Comparison of ENCODE assay signal across 8 cellular contexts in the genomic region with DNA sequence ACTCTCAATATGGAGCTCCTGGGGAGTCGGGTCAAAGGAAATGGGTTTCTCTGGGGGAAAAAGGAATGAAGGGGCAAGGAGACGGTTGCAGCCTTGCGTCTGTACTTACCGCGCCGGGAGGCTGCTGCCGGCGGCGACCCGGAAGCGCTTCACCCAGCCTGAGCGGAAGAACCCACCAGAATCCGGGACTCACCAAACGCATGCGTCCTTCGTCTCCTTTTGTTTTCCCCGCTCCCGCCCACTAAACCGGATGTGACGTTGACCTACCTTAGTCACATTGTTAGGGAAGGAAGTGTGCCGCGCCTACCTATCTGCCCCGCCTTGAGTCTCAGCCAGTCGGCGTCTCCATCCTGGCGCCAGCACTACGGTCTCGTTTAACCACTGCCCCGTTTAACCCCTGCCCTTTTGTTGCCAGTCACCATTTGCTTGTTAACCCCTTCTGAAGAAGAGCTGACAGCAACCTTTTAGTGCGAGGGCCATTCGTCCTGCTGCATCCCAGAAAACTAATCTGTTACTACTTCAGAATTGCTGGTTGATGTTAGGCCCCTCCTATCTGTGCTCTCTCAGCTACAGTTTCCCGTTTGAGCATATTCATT. TPM values are rescaled to one million over a fixed set of nuclear protein-coding genes. Genes with fewer than 3 reads are reported as not detected.
DNase-seq lines count a peak whose midpoint lies in the region; TF ChIP-seq lines count a peak whose summit lies in the region.

Gene ANAPC15, minus strand, starts transcription at position 155 of the 596 bp plus-strand sequence. CDS start 1,419 bp downstream, outside the sequence.

- H3K27ac ChIP-seq in MM.1S (ENCODE audit: low read length) (peak within 1 kb of the TSS; percentile 84), stomach smooth muscle (ENCODE audit: low read length) (peak within 1 kb of the TSS; percentile 100)

- peak within 1 kb of the TSS; percentile 45 for H2AFZ ChIP-seq in MM.1S (ENCODE audit: low read length)

- H3K36me3 Mint-ChIP-seq in neural crest cell (ENCODE audit: low read depth): no peaks in the 10 kb centered on the region

- peaks cover 8% of the 10 kb centered on the region; the same call in 1 of the 2 replicates for H3F3A ChIP-seq in MM.1S (ENCODE audit: insufficient read depth, low read length)

- H3K9me2 ChIP-seq in MM.1S (replicated peaks; ENCODE audit: insufficient read depth, low read length): no peaks in the 10 kb centered on the region

- peaks cover 10% of the 10 kb centered on the region; the same call in 1 of the 2 replicates for H3K36me3 ChIP-seq in HAP-1 (replicated peaks)
- no peaks in the 10 kb centered on the region for H3K36me3 ChIP-seq in MM.1S (replicated peaks; ENCODE audit: insufficient read depth, low read length)
- no peaks in the 10 kb centered on the region for H3K36me3 ChIP-seq in stomach smooth muscle (ENCODE audit: control insufficient read depth in 2 of 2, insufficient read depth in 2 of 2, low read length in 2 of 2)

- in situ Hi-C loops in HAP-1 (cut with MboI; ENCODE audit: low sequenced_read_pairs): no loop called here

- peak within 1 kb of the TSS; percentile 96 for H3K4me3 Mint-ChIP-seq in neural crest cell

- H3K27ac Mint-ChIP-seq in neural crest cell (ENCODE audit: unreplicated experiment): peak within 1 kb of the TSS; percentile 99

- H3K4me1 ChIP-seq in HAP-1: peaks cover 10% of the 10 kb centered on the region
- peaks cover 13% of the 10 kb centered on the region for H3K4me1 ChIP-seq in MM.1S (ENCODE audit: low read length)
- peaks cover 17% of the 10 kb centered on the region for H3K4me1 ChIP-seq in stomach smooth muscle (ENCODE audit: control insufficient read depth, insufficient read depth, low read length)

- TF ChIP-seq CTCF in MM.1S (IDR thresholded peaks at IDR 0.05; ENCODE audit: low read length) (no peak), foreskin fibroblast (IDR thresholded peaks at IDR 0.05; ENCODE audit: low read depth, low read length) (no peak), neural crest cell (conservative IDR thresholded peaks at IDR 0.05) (no peak)

- H3K4me3 ChIP-seq in HAP-1 (peak within 1 kb of the TSS; percentile 73), MM.1S (ENCODE audit: low read length) (peak within 1 kb of the TSS; percentile 65), foreskin fibroblast (ENCODE audit: low read depth in 1 of 2, low read length in 2 of 2) (peak within 1 kb of the TSS; percentile 63 to 77), stomach smooth muscle (ENCODE audit: low read length in 2 of 2) (peak within 1 kb of the TSS; percentile 74 to 92)

- H3K27me3 ChIP-seq in HAP-1 (ENCODE audit: low read depth): no peaks in the 10 kb centered on the region
- H3K27me3 ChIP-seq in MM.1S (replicated peaks; ENCODE audit: insufficient read depth, low read length): no peaks in the 10 kb centered on the region
- peaks cover 3 to 5% of the 10 kb centered on the region in 2 donors for H3K27me3 ChIP-seq in stomach smooth muscle (ENCODE audit: control insufficient read depth in 1 of 2, insufficient read depth in 2 of 2, low read length in 2 of 2)

- no peaks in the 10 kb centered on the region for H4K20me1 ChIP-seq in MM.1S (ENCODE audit: insufficient read depth, low read length)

- H3K9me3 Mint-ChIP-seq in neural crest cell: peaks cover 2% of the 10 kb centered on the region

- DNase-seq in ELR (ENCODE audit: low read depth) (peak; percentile 100), HAP-1 (ENCODE audit: low spot score in 2 of 2) (peak; percentile 98 to 99), MM.1S (peak; percentile 100), SIG-M5 (lab: John Stamatoyannopoulos, UW) (peak; percentile 88), activated gamma-delta T cell treated with Interleukin-2 at 50 U/mL for 16 hours (peak; percentile 97), foreskin fibroblast (peak; percentile 98 to 99), neural crest cell (ENCODE audit: low read depth, low spot score) (peak; percentile 89)

- no peaks in the 10 kb centered on the region; the same call in 1 of the 2 replicates for H3K9me3 ChIP-seq in HAP-1
- no peaks in the 10 kb centered on the region for H3K9me3 ChIP-seq in MM.1S (replicated peaks; ENCODE audit: insufficient read depth, low read length)
- H3K9me3 ChIP-seq in stomach smooth muscle (ENCODE audit: control insufficient read depth in 2 of 2, low read length in 2 of 2): no peaks in the 10 kb centered on the region

- H3K9ac ChIP-seq in MM.1S (ENCODE audit: low read length) (peak within 1 kb of the TSS; percentile 93), stomach smooth muscle (ENCODE audit: low read length in 2 of 2) (peak within 1 kb of the TSS; percentile 91 to 100)

- H3K4me2 ChIP-seq in MM.1S (ENCODE audit: low read depth, low read length): peak within 1 kb of the TSS; percentile 81

- peaks cover 27% of the 10 kb centered on the region for H3K27me3 Mint-ChIP-seq in neural crest cell (ENCODE audit: low read depth)

- H3K4me1 Mint-ChIP-seq in neural crest cell: peaks cover 28% of the 10 kb centered on the region

- H3K79me2 ChIP-seq in MM.1S (ENCODE audit: low read length): peaks cover 8% of the 10 kb centered on the region; the same call in 1 of the 2 replicates

RNA-seq across cellular contexts. Expression of gene ANAPC15, which starts in this region (rescaled TPM):
- 68.4 and 74.5 TPM in 2 replicates for total RNA-seq in neural crest cell

Comparison
In these comparisons a context has a peak if more than half of its experiments do, and no peak if none do; other contexts are left out.
1. Peak in every context shown above with its lines: DNase-seq, H3K4me3 ChIP-seq and H3K27ac ChIP-seq.